Comparison of ENCODE assay signal across 22 cellular contexts in the genomic region with DNA sequence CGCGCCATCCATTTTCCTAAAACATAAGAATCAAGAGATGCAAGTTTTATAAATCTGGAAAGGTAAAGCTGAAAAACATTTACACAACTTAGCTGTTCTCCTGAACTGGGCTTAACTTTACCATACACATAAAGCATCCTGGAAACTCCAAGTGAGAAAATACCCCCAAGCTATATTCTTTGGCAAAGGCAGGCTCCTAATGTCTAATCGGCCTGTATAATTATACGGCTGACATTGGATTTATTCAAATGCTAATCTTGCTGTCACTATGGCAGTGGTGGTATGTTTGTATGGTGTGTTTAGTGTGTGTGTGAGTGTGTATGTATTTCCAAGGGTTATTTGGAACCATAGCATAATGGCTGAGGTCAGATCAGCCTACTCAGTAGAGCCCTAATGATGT.
"Had no signal": no experiment of that assay in that cellular context is flagged by ENCODE, and none has a peak within 500 bp of the region (broad histone marks: within the 10 kb centered on the region; RNA-seq: fewer than 3 reads in every experiment).

No MANE protein-coding gene starts in this region.

- H3K9ac ChIP-seq: parathyroid adenoma had no signal

- H3K9me3 ChIP-seq: lower lobe of right lung, right lobe of liver, suprapubic skin, tibial nerve had no signal

- H3K4me1 ChIP-seq: heart right ventricle, lower lobe of right lung, parathyroid adenoma, right lobe of liver, suprapubic skin had no signal

- H3K36me3 ChIP-seq: brain microvascular endothelial cell, heart right ventricle, lower lobe of right lung, right lobe of liver, suprapubic skin, tibial nerve, WERI-Rb-1 had no signal

- H3K4me3 ChIP-seq: heart right ventricle, lower lobe of right lung, right lobe of liver, skin epidermis, suprapubic skin, tibial nerve had no signal

- DNase-seq: activated CD4-positive, alpha-beta T cell treated with anti-CD3 and anti-CD28 coated beads, Interleukin-2, amount 10 ng/mL, durations not matched to agents 7 days and 5 days; activated CD4-positive, CD25-positive, alpha-beta regulatory T cell treated with anti-CD3 and anti-CD28 coated beads, Interleukin-2, amount 50 U/mL, for 72 hours; activated CD8-positive, alpha-beta T cell treated with anti-CD3 and anti-CD28 coated beads, Interleukin-2, amount 10 ng/mL, durations not matched to agents 7 days and 5 days; aorta; brain microvascular endothelial cell; caudate nucleus; effector CD4-positive, alpha-beta T cell; heart right ventricle; kidney; lower lobe of right lung; naive B cell; nucleus accumbens; right lobe of liver; stimulated activated CD4-positive, alpha-beta T cell treated with anti-CD3 and anti-CD28 coated beads, Interleukin-1b, Interleukin-23, amount 100 ng/mL, for 48 hours; stimulated activated naive CD8-positive, alpha-beta T cell treated with anti-CD3 and anti-CD28 coated beads, Interleukin-15, amount 100 ng/mL, for 72 hours; WERI-Rb-1 had no signal

- ATAC-seq: activated CD8-positive, alpha-beta T cell treated with anti-CD3 and anti-CD28 coated beads, Interleukin-2, amount 10 ng/mL, durations not matched to agents 7 days and 5 days; activated naive CD4-positive, alpha-beta T cell treated with anti-CD3 and anti-CD28 coated beads, Interleukin-2, amount 50 U/mL, for 72 hours; heart right ventricle; left lobe of liver; lower lobe of right lung; right lobe of liver; stimulated activated naive CD8-positive, alpha-beta T cell treated with anti-CD3 and anti-CD28 coated beads, Interleukin-15, amount 100 ng/mL, for 72 hours had no signal

- H3K27me3 ChIP-seq: brain microvascular endothelial cell, heart right ventricle, right lobe of liver, suprapubic skin, tibial nerve had no signal

- H3K27ac ChIP-seq: brain microvascular endothelial cell, heart right ventricle, lower lobe of right lung, parathyroid adenoma, right lobe of liver, skin epidermis, suprapubic skin, tibial nerve, WERI-Rb-1 had no signal
